Comparison of ENCODE assay signal across 8 cellular contexts in the genomic region with DNA sequence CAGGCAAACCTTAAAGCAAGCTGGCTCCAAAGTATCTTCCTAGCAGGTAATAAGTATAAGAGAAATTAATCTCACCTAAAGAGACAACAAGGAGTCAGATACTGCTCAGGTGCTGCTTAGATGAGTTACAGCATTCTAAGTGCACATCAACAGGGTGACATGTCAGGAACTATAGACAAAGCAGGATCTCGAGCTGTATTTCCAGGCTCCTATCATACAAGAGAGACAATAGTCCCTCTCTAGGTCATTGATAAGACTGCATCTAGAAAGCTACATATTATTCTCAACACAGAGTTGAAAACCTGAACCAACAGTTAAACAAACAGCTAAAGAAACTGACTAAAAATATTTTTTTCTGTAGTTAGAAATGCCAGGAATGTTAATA. TPM values are rescaled to one million over a fixed set of nuclear protein-coding genes. Genes with fewer than 3 reads are reported as not detected.
DNase-seq lines count a peak whose midpoint lies in the region; TF ChIP-seq lines count a peak whose summit lies in the region.

No MANE protein-coding gene starts in this region.

- peaks cover 0 to 9% of the 10 kb centered on the region in 2 donors for H3K36me3 Mint-ChIP-seq in CD4-positive, alpha-beta memory T cell
- H3K36me3 Mint-ChIP-seq in activated T-helper 2 cell treated with anti-CD3 and anti-CD28 coated beads, Interferon-gamma antibody, Interleukin-2, Interleukin-4, amounts not matched to agents 10 μg/mL and 5 μg/mL and 100 μg/mL, durations not matched to agents 14 hours and 24 hours and 36 hours (ENCODE audit: low read depth), result no peaks in the 10 kb centered on the region

- H3K4me1 Mint-ChIP-seq in CD4-positive, alpha-beta memory T cell, result peaks cover 11 to 27% (median 19%) of the 10 kb centered on the region in 4 donors
- peaks cover 11% of the 10 kb centered on the region for H3K4me1 Mint-ChIP-seq in activated T-helper 2 cell treated with anti-CD3 and anti-CD28 coated beads, Interferon-gamma antibody, Interleukin-2, Interleukin-4, amounts not matched to agents 10 μg/mL and 5 μg/mL and 100 μg/mL, durations not matched to agents 14 hours and 24 hours and 36 hours (ENCODE audit: low read depth)

- BruUV-seq in A673 (replicated peaks; lab: Mats Ljungman, UMichigan), result no TSS peak

- no peak overlapping the region for H3K4me3 Mint-ChIP-seq in CD4-positive, alpha-beta memory T cell
- no peak overlapping the region for H3K4me3 Mint-ChIP-seq in activated T-helper 2 cell treated with anti-CD3 and anti-CD28 coated beads, Interferon-gamma antibody, Interleukin-2, Interleukin-4, amounts not matched to agents 10 μg/mL and 5 μg/mL and 100 μg/mL, durations not matched to agents 14 hours and 24 hours and 36 hours (ENCODE audit: low read depth)

- peak overlapping the region in 1 of 7 donors; percentile 27 for H3K27ac Mint-ChIP-seq in CD4-positive, alpha-beta memory T cell
- H3K27ac Mint-ChIP-seq in activated T-helper 2 cell treated with anti-CD3 and anti-CD28 coated beads, Interferon-gamma antibody, Interleukin-2, Interleukin-4, amounts not matched to agents 10 μg/mL and 5 μg/mL and 100 μg/mL, durations not matched to agents 14 hours and 24 hours and 36 hours, result no peak overlapping the region

- TF ChIP-seq CTCF in A673 (conservative IDR thresholded peaks at IDR 0.05; ENCODE audit: low read depth, low read length) (peak; percentile 53), WERI-Rb-1 (IDR thresholded peaks at IDR 0.05; ENCODE audit: low read depth, low read length) (no peak)

- intact Hi-C loops in A673 (cut with micrococcal nuclease; ENCODE audit: unreplicated experiment), result loop anchor here (1.0 to 10.0 kb wide), 6 partner anchors 79 to 779 kb away; no protein-coding TSS in a partner anchor
- intact Hi-C loops in CD4-positive, alpha-beta memory T cell (cut with micrococcal nuclease), result no loop called here
- intact Hi-C loops in activated T-helper 2 cell treated with anti-CD3 and anti-CD28 coated beads, Interferon-gamma antibody, Interleukin-2, Interleukin-4, amounts not matched to agents 10 μg/mL and 5 μg/mL and 100 μg/mL, durations not matched to agents 14 hours and 24 hours and 36 hours (cut with micrococcal nuclease), result loop anchor here (10.0 kb wide), 1 partner anchor 262 kb away; no protein-coding TSS in a partner anchor

- H3K27ac ChIP-seq in A673 (ENCODE audit: low read depth, low read length, poor library complexity, severe bottlenecking) (no peak overlapping the region), WERI-Rb-1 (no peak overlapping the region)
- no peak overlapping the region for H3K27ac ChIP-seq in CD4-positive, alpha-beta memory T cell (ENCODE audit: low read depth, low read length)

- POLR2A ChIA-PET in A673 (lab: Charles Lee; ENCODE audit: low non-redundant PET), result interaction anchor here (0.7 kb wide), 1 partner anchor 736 kb away, joined by 3 read pairs; no protein-coding TSS in a partner anchor
- POLR2A ChIA-PET in CD4-positive, alpha-beta memory T cell (lab: Charles Lee; ENCODE audit: partially characterized antibody), result interaction anchor here (1.5 kb wide), 1 partner anchor 661 kb away, joined by 5 read pairs; no protein-coding TSS in a partner anchor

- H3K36me3 ChIP-seq in A673 (ENCODE audit: insufficient read depth, low read length, poor library complexity, severe bottlenecking) (no peaks in the 10 kb centered on the region), H7 (replicated peaks; ENCODE audit: control insufficient read depth, insufficient read depth, low read length) (no peaks in the 10 kb centered on the region), adipocyte (ENCODE audit: control insufficient read depth, insufficient read depth, low read length, severe bottlenecking) (no peaks in the 10 kb centered on the region), WERI-Rb-1 (no peaks in the 10 kb centered on the region)
- no peaks in the 10 kb centered on the region for H3K36me3 ChIP-seq in CD4-positive, alpha-beta memory T cell (ENCODE audit: insufficient read depth, low read length)

- no peaks in the 10 kb centered on the region for H3K9me3 ChIP-seq in A673 (ENCODE audit: low read depth, low read length, poor library complexity, severe bottlenecking)
- no peaks in the 10 kb centered on the region for H3K9me3 ChIP-seq in adipocyte (ENCODE audit: control insufficient read depth, low read length)
- H3K9me3 ChIP-seq in CD4-positive, alpha-beta memory T cell (ENCODE audit: control insufficient read depth in 1 of 2, low read length in 2 of 2), result no peaks in the 10 kb centered on the region
- H3K9me3 ChIP-seq in WERI-Rb-1 (ENCODE audit: severe bottlenecking), result no peaks in the 10 kb centered on the region

- peaks cover 41 to 51% of the 10 kb centered on the region in 2 donors for H3K27me3 Mint-ChIP-seq in CD4-positive, alpha-beta memory T cell
- H3K27me3 Mint-ChIP-seq in activated T-helper 2 cell treated with anti-CD3 and anti-CD28 coated beads, Interferon-gamma antibody, Interleukin-2, Interleukin-4, amounts not matched to agents 10 μg/mL and 5 μg/mL and 100 μg/mL, durations not matched to agents 14 hours and 24 hours and 36 hours (ENCODE audit: low read depth), result peaks cover 58% of the 10 kb centered on the region

- H3K27me3 ChIP-seq in A673 (replicated peaks; ENCODE audit: insufficient read depth, low read depth, low read length, poor library complexity) (no peaks in the 10 kb centered on the region), H7 (ENCODE audit: control insufficient read depth, insufficient read depth, low read length) (no peaks in the 10 kb centered on the region), adipocyte (replicated peaks; ENCODE audit: control insufficient read depth, insufficient read depth, low read length) (no peaks in the 10 kb centered on the region), WERI-Rb-1 (ENCODE audit: insufficient read depth, low read depth, severe bottlenecking) (no peaks in the 10 kb centered on the region)
- peaks cover 26% of the 10 kb centered on the region for H3K27me3 ChIP-seq in CD4-positive, alpha-beta memory T cell (ENCODE audit: insufficient read depth, low read length)

- H3K9ac ChIP-seq in adipocyte (ENCODE audit: low read length), result no peak overlapping the region

- H3K4me1 ChIP-seq in A673 (ENCODE audit: insufficient read depth, low read length, poor library complexity, severe bottlenecking) (peaks cover 66% of the 10 kb centered on the region), adipocyte (ENCODE audit: control insufficient read depth, insufficient read depth, low read length) (peaks cover 20% of the 10 kb centered on the region)
- peaks cover 23% of the 10 kb centered on the region for H3K4me1 ChIP-seq in CD4-positive, alpha-beta memory T cell (ENCODE audit: insufficient read depth, low read length)

- H3K4me3 ChIP-seq in A673 (ENCODE audit: low read depth, low read length, poor library complexity, severe bottlenecking) (no peak overlapping the region), H7 (ENCODE audit: insufficient read depth, low read depth, low read length) (no peak overlapping the region), adipocyte (ENCODE audit: low read length) (no peak overlapping the region), WERI-Rb-1 (ENCODE audit: low read depth, low read length) (no peak overlapping the region)
- no peak overlapping the region for H3K4me3 ChIP-seq in CD4-positive, alpha-beta memory T cell (ENCODE audit: low read length in 2 of 2)

- CTCF ChIA-PET in A673 (lab: Charles Lee), result interaction anchor here (0.6 to 1.1 kb wide), 3 partner anchors 81 to 780 kb away, joined by 3 to 7 read pairs (median 4); no protein-coding TSS in a partner anchor
- CTCF ChIA-PET in CD4-positive, alpha-beta memory T cell (lab: Charles Lee; ENCODE audit: partially characterized antibody), result interaction anchor here (1.5 kb wide), 1 partner anchor 158 kb away, joined by 4 read pairs; no protein-coding TSS in a partner anchor

- peak; percentile 71 for DNase-seq in A673 (ENCODE audit: low spot score)
- DNase-seq in H7, result peak; percentile 16
- DNase-seq in adipocyte (ENCODE audit: low read depth), result peak; percentile 42
- peak; percentile 38 for DNase-seq in kidney glomerular epithelial cell (lab: John Stamatoyannopoulos, UW)
- no peak for DNase-seq in CD4-positive, alpha-beta memory T cell
- DNase-seq in activated T-helper 2 cell treated with anti-CD3 and anti-CD28 coated beads, Interferon-gamma antibody, Interleukin-2, Interleukin-4, amounts not matched to agents 10 μg/mL and 5 μg/mL and 100 μg/mL, durations not matched to agents 14 hours and 24 hours and 36 hours (ENCODE audit: low spot score), result no peak
- DNase-seq in NCI-H128 (lab: John Stamatoyannopoulos, UW; ENCODE audit: unreplicated experiment), result no peak
- no peak for DNase-seq in WERI-Rb-1

- H3K9me3 Mint-ChIP-seq in CD4-positive, alpha-beta memory T cell, result peaks cover 0 to 2% (median 0%) of the 10 kb centered on the region in 8 donors
- H3K9me3 Mint-ChIP-seq in activated T-helper 2 cell treated with anti-CD3 and anti-CD28 coated beads, Interferon-gamma antibody, Interleukin-2, Interleukin-4, amounts not matched to agents 10 μg/mL and 5 μg/mL and 100 μg/mL, durations not matched to agents 14 hours and 24 hours and 36 hours, result no peaks in the 10 kb centered on the region

RNA-seq across cellular contexts. Expression of a gene that starts 3.9 kb away (rescaled TPM):
- total RNA-seq in A673 (2021), result 77.3 and 97.5 TPM in 2 replicates
- 36.9 and 44.0 TPM in 2 replicates for total RNA-seq in H7 (2014; rRNA removed; shearing (Covaris generic))
- total RNA-seq in CD4-positive, alpha-beta memory T cell, result under 1 TPM; 0.47 to 0.61 TPM
- polyA plus RNA-seq in CD4-positive, alpha-beta memory T cell, result 1 to 10 TPM in 1 of 2 donors, not detected in 1; 1.5 TPM
- 4.2 and 6.1 TPM in 2 replicates for total RNA-seq in activated T-helper 2 cell treated with anti-CD3 and anti-CD28 coated beads, Interferon-gamma antibody, Interleukin-2, Interleukin-4, amounts not matched to agents 10 μg/mL and 5 μg/mL and 100 μg/mL, durations not matched to agents 14 hours and 24 hours and 36 hours

Comparison
In these comparisons a context has a peak if more than half of its experiments do, and no peak if none do; other contexts are left out.
1. DNase-seq: peak in A673 (single experiment), H7 (single experiment), adipocyte (single experiment) and kidney glomerular epithelial cell (single experiment); none in CD4-positive, alpha-beta memory T cell (0 of 5), activated T-helper 2 cell treated with anti-CD3 and anti-CD28 coated beads, Interferon-gamma antibody, Interleukin-2, Interleukin-4, amounts not matched to agents 10 μg/mL and 5 μg/mL and 100 μg/mL, durations not matched to agents 14 hours and 24 hours and 36 hours (single experiment), NCI-H128 (single experiment) and WERI-Rb-1 (single experiment).